ENCODE assay signal across 8 cellular contexts in the genomic region with DNA sequence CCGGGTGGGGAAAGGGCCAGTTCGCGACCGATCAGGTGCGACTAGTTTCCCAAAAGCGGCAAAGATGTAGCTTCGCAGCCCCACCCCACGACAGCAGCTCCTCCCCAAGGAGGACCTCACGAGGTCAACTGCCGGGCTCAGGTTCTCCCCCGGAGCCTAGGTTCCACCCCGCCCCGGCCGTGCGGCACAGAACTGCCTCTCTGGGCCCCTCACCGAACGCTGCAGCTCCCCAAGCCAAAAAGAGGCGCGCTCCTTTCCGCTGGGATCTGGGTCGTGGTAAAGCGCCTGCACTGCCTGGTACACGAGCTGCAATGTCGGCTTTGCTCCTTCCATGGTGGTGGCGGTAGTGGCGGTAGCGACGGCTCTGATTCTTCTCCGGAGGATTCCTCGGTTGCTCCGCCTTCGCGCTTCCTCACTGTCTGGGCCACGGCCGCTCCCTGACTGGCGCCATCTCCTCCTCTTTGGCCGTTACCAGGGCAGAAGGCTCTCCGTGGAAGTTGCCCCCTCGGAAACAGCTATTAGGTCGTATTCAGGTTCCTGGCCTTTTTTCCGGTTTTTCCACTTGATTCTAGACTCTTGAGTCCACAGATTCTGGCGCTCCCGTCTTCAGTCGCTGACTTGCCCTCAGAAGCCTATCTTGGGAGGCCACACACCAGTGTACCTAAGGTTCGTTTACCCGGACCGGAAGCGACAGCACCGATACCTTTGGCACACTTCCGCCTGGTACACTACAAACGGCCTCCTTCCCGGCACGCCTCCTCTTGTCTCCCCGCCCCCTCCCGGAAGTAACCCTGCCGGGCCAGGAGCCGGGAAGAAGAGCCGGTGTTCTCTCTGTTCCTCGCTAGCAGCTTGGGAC. TPM values are rescaled to one million over a fixed set of nuclear protein-coding genes. Genes with fewer than 3 reads are reported as not detected.
DNase-seq lines count a peak whose midpoint lies in the region; ATAC-seq and TF ChIP-seq lines count a peak whose summit lies in the region.

Gene TNPO3, minus strand, starts transcription at position 674 of the 856 bp plus-strand sequence. Its CDS starts 341 bp downstream, at position 333.

- H4K8ac ChIP-seq in trophoblast cell (ENCODE audit: low read depth, low read length): peak within 1 kb of the TSS; percentile 66

- H3K36me3 ChIP-seq in trophoblast cell (ENCODE audit: control insufficient read depth in 1 of 2, insufficient read depth in 2 of 2, low read length in 2 of 2) (no peaks in the 10 kb centered on the region), transverse colon (no peaks in the 10 kb centered on the region)

- H3K79me2 ChIP-seq in trophoblast cell (ENCODE audit: control insufficient read depth, insufficient read depth, low read length, poor library complexity): peaks cover 12% of the 10 kb centered on the region

- H3K27me3 ChIP-seq in trophoblast cell (ENCODE audit: insufficient read depth, low read length): no peaks in the 10 kb centered on the region
- no peaks in the 10 kb centered on the region for H3K27me3 ChIP-seq in transverse colon

- peak within 1 kb of the TSS; percentile 71 for H2BK120ac ChIP-seq in trophoblast cell (ENCODE audit: insufficient read depth, low read length, poor library complexity)

- H2BK12ac ChIP-seq in trophoblast cell (ENCODE audit: low read length): no peak within 1 kb of the TSS

- H3K27ac ChIP-seq in trophoblast cell (ENCODE audit: low read depth, low read length): peak within 1 kb of the TSS; percentile 93
- H3K27ac ChIP-seq in transverse colon: peak within 1 kb of the TSS; percentile 92 to 99 (median 96)

- H3K4me3 ChIP-seq in GM12865 (ENCODE audit: low read depth, low read length): peak within 1 kb of the TSS; percentile 72
- H3K4me3 ChIP-seq in trophoblast cell (ENCODE audit: low read depth, low read length): peak within 1 kb of the TSS; percentile 87
- peak within 1 kb of the TSS; percentile 60 to 98 (median 86) for H3K4me3 ChIP-seq in transverse colon

- H3K27ac Mint-ChIP-seq in activated naive CD8-positive, alpha-beta T cell treated with anti-CD3 and anti-CD28 coated beads, Interleukin-2, amount 50 U/mL, for 24 hours: peak within 1 kb of the TSS; percentile 100

- no CpG with 5 or more reads among the region's 59 CpGs for WGBS in trophoblast cell (ENCODE audit: extremely low coverage, insufficient coverage, insufficient read length)
- 1% methylated on average over 55 of the region's 59 CpGs; no CpG with 5 or more reads in 1 of the 2 donors for WGBS in transverse colon (ENCODE audit: low coverage in 1 of 2), 2 donors

- no peak for TF ChIP-seq EP300 in transverse colon (IDR thresholded peaks at IDR 0.05; ENCODE audit: low read depth)

- H3K4me3 Mint-ChIP-seq in activated naive CD8-positive, alpha-beta T cell treated with anti-CD3 and anti-CD28 coated beads, Interleukin-2, amount 50 U/mL, for 24 hours: peak within 1 kb of the TSS; percentile 100

- no peaks in the 10 kb centered on the region for H3K4me1 ChIP-seq in trophoblast cell (ENCODE audit: control insufficient read depth in 1 of 2, insufficient read depth in 2 of 2, low read length in 2 of 2)
- H3K4me1 ChIP-seq in transverse colon: peaks cover 9 to 31% (median 20%) of the 10 kb centered on the region in 4 donors

- H3K27me3 Mint-ChIP-seq in activated naive CD8-positive, alpha-beta T cell treated with anti-CD3 and anti-CD28 coated beads, Interleukin-2, amount 50 U/mL, for 24 hours: peaks cover 3% of the 10 kb centered on the region

- peak within 1 kb of the TSS; percentile 47 for H4K12ac ChIP-seq in trophoblast cell (ENCODE audit: low read depth, low read length)

- TF ChIP-seq CTCF in GM12865 (IDR thresholded peaks at IDR 0.05; ENCODE audit: insufficient read depth, low read depth, low read length, missing control alignments): no peak
- peak in 1 of 5 experiments; percentile 19 for TF ChIP-seq CTCF in transverse colon (IDR thresholded peaks at IDR 0.05)

- peak within 1 kb of the TSS; percentile 81 for H3K9ac ChIP-seq in trophoblast cell (ENCODE audit: low read length)

- intact Hi-C loops in cardiac septum (cut with DNase I): no loop called here
- intact Hi-C loops in transverse colon (cut with DNase I; ENCODE audit: low total_unique reads): no loop called here

- ATAC-seq in HG02678 (IDR thresholded peaks at IDR 0.05; ENCODE audit: unreplicated experiment): peak; percentile 73
- ATAC-seq in activated naive CD8-positive, alpha-beta T cell treated with anti-CD3 and anti-CD28 coated beads, Interleukin-2, amount 50 U/mL, for 24 hours: peak; percentile 92

- H3K36me3 Mint-ChIP-seq in activated naive CD8-positive, alpha-beta T cell treated with anti-CD3 and anti-CD28 coated beads, Interleukin-2, amount 50 U/mL, for 24 hours (ENCODE audit: low read depth): peaks cover 10% of the 10 kb centered on the region

- H3K9me3 Mint-ChIP-seq in activated naive CD8-positive, alpha-beta T cell treated with anti-CD3 and anti-CD28 coated beads, Interleukin-2, amount 50 U/mL, for 24 hours: no peaks in the 10 kb centered on the region

- in situ Hi-C loops in transverse colon (cut with MboI; ENCODE audit: low pct_ligation_motif_present in 1 of 4, low pct_unique_long_range_greater_than_20kb in 1 of 4, low sequenced_read_pairs in 3 of 4): no loop called here

- H3K4me2 ChIP-seq in trophoblast cell (ENCODE audit: low read length): peak within 1 kb of the TSS; percentile 86

- H2BK5ac ChIP-seq in trophoblast cell (ENCODE audit: low read depth, low read length, poor library complexity): peak within 1 kb of the TSS; percentile 56

- peak within 1 kb of the TSS; percentile 50 for H2AFZ ChIP-seq in trophoblast cell (ENCODE audit: insufficient read depth, low read length, poor library complexity)

- peak within 1 kb of the TSS; percentile 75 for H4K91ac ChIP-seq in trophoblast cell (ENCODE audit: low read depth, low read length)

- TF ChIP-seq POLR2A in transverse colon (IDR thresholded peaks at IDR 0.05): peak; percentile 95

- no peaks in the 10 kb centered on the region for H3K9me3 ChIP-seq in trophoblast cell (ENCODE audit: insufficient read depth, low read depth, low read length)
- H3K9me3 ChIP-seq in transverse colon: no peaks in the 10 kb centered on the region

- DNase-seq in GM12865 (ENCODE audit: low read depth) (peak; percentile 95), NCI-H1417 (lab: John Stamatoyannopoulos, UW) (peak; percentile 95 to 99 (median 99)), SW 1271 (lab: John Stamatoyannopoulos, UW) (peak; percentile 89 to 96), cardiac septum (ENCODE audit: low spot score) (peak; percentile 97), trophoblast cell (peak; percentile 95 to 96), transverse colon (peak; percentile 96)
- DNase-seq in activated naive CD8-positive, alpha-beta T cell treated with anti-CD3 and anti-CD28 coated beads, Interleukin-2, amount 50 U/mL, for 24 hours: peak; percentile 94

- peak within 1 kb of the TSS; percentile 46 for H2AK5ac ChIP-seq in trophoblast cell (ENCODE audit: low read length)

- peak within 1 kb of the TSS; percentile 81 for H3K4ac ChIP-seq in trophoblast cell (ENCODE audit: low read depth, low read length)

- peaks cover 8% of the 10 kb centered on the region for H3K79me1 ChIP-seq in trophoblast cell (ENCODE audit: low read length)

- H3K23ac ChIP-seq in trophoblast cell (ENCODE audit: low read length): no peak within 1 kb of the TSS

- peak within 1 kb of the TSS; percentile 59 for H3K14ac ChIP-seq in trophoblast cell (ENCODE audit: low read length)

- peaks cover 35% of the 10 kb centered on the region for H3K4me1 Mint-ChIP-seq in activated naive CD8-positive, alpha-beta T cell treated with anti-CD3 and anti-CD28 coated beads, Interleukin-2, amount 50 U/mL, for 24 hours

- peak within 1 kb of the TSS; percentile 70 for H3K18ac ChIP-seq in trophoblast cell (ENCODE audit: low read length)

RNA-seq across cellular contexts. Expression of gene TNPO3, which starts in this region (rescaled TPM):
- total RNA-seq in cardiac septum (27.7 TPM), transverse colon (10 to 100 TPM; 29.9 to 41.6 (median 37.8) TPM)
- polyA plus RNA-seq in trophoblast cell (2013): 31.6 TPM in 2 replicates

Comparison
In these comparisons a context has a peak if more than half of its experiments do, and no peak if none do; other contexts are left out.
1. Peak in every context shown above with its lines: DNase-seq, ATAC-seq, H3K4me3 ChIP-seq and H3K27ac ChIP-seq.